In the genomic region with DNA sequence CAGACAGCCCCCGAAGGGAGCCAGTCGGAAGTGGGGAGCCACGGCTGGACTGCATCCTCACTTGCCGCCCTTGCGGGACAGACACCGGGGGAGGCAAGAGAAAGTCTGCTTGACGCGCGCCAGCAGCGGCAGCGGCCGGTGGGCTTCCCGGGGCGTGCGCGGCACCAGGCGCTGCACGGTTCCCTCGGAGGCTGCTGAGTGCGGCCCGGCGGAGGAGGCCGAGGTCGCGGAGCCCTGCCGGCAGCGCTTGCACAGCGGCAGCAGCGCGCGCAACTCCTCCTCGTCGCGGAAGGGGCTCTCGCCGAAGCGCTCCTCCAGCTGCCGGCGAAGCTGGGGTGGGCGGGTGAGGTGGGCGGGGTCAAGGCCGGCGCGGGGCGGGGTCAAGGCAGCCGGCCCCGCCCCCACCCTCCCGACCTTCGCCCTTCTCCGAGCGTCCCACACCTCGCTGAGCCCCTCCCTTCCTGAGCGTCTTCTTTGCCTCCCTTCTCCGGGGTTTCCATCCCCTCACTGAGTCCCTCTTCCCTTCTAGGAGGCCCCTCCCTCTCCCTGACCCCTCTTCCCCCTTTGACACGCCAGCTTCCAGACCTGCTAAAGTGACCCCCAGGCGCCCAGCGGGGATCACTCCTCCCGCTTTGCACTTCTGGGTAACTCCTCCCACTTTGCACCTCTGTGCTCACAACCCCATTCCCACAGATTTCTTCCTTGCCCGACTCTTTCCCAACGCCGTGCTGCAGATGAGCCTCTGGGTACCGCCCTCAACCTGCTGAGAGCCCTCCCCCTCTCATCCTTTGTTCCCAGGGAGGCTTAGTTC, we compare ENCODE assay signal across 8 cellular contexts. TPM values are rescaled to one million over a fixed set of nuclear protein-coding genes. Genes with fewer than 3 reads are reported as not detected.
DNase-seq lines count a peak whose midpoint lies in the region; ATAC-seq and TF ChIP-seq lines count a peak whose summit lies in the region.

No MANE protein-coding gene starts in this region.

- H3K27ac ChIP-seq in left lung = no peak overlapping the region

- DNase-seq in AG10803 (ENCODE audit: low read depth) (peak; percentile 36), NCI-H2029 (lab: John Stamatoyannopoulos, UW) (peak; percentile 79), left lung (peak in 1 of 2 donors; percentile 88), T1000 (lab: John Stamatoyannopoulos, UW) (no peak)
- DNase-seq in activated CD4-positive, CD25-positive, alpha-beta regulatory T cell (lab: John Stamatoyannopoulos, UW) = peak; percentile 27 to 29 (median 29)
- peak; percentile 55 for DNase-seq in central memory CD4-positive, alpha-beta T cell
- peak; percentile 62 for DNase-seq in stimulated activated CD4-positive, alpha-beta T cell treated with anti-CD3 and anti-CD28 coated beads, Interleukin-4, amount 100 ng/mL, for 24 hours

- peak; percentile 64 for ATAC-seq in GM19463 (IDR thresholded peaks at IDR 0.05; ENCODE audit: unreplicated experiment)
- peak; percentile 75 for ATAC-seq in left lung

- H3K9me3 ChIP-seq in left lung = no peaks in the 10 kb centered on the region

- H3K27me3 ChIP-seq in left lung = peaks cover 13 to 42% of the 10 kb centered on the region in 2 donors

- H3K4me1 ChIP-seq in left lung = peaks cover 9 to 22% of the 10 kb centered on the region in 2 donors

- no peaks in the 10 kb centered on the region for H3K36me3 ChIP-seq in left lung

- no peak for TF ChIP-seq CTCF in AG10803 (conservative IDR thresholded peaks at IDR 0.05; ENCODE audit: low read length)
- no peak for TF ChIP-seq CTCF in left lung (IDR thresholded peaks at IDR 0.05)

- intact Hi-C loops in left lung (cut with DNase I) = no loop called here

- H3K4me3 ChIP-seq in AG10803 (ENCODE audit: low read length) = peak overlapping the region; percentile 30
- peak overlapping the region; percentile 25 to 41 for H3K4me3 ChIP-seq in left lung

RNA-seq across cellular contexts. Expression of a gene that starts 8.8 kb away (rescaled TPM):
- 1 to 10 TPM in 1 of 2 donors, under 1 TPM in 1; 0.82 to 1.1 TPM for total RNA-seq in left lung

RNA-seq across cellular contexts. Expression of a gene that starts 8.9 kb away (rescaled TPM):
- 1 to 10 TPM in 1 of 2 donors, under 1 TPM in 1; 0.20 to 1.3 TPM for total RNA-seq in left lung

RNA-seq across cellular contexts. Expression of a gene that starts 16.1 kb away (rescaled TPM):
- 1 to 10 TPM; 2.5 to 2.9 TPM for total RNA-seq in left lung

RNA-seq across cellular contexts. Expression of a gene that starts 42.4 kb away (rescaled TPM):
- not detected for total RNA-seq in left lung
